Comparison of ENCODE assay signal across 3 cellular contexts in the genomic region with DNA sequence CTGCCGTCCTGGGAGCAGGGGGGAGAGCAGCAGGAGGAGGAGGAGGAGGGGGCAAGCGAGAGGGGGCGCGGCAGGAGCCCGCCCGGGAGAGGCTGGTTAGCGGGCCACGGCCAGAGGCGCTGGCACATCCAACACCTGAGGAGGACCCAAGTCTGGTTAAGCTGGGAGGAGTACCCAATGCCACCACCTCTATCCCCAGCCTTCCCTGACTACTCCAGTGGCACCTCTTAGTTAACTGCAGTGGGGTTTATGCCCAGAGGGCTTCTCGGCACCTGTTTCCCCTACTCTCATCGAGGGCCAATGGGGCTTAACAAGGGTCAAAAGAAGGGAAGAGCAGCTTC.
TF ChIP-seq lines count a peak whose summit lies in the region.

No MANE protein-coding gene starts in this region.

TF ChIP-seq in SK-N-SH, 30 proteins besides CTCF, POLR2A, EP300 and RAD21:
- TF ChIP-seq MEF2A (IDR thresholded peaks at IDR 0.05; ENCODE audit: borderline replicate concordance, low read depth) = no peak
- TF ChIP-seq GATA2 (CRISPR knock-in tag; IDR thresholded peaks at IDR 0.05) = no peak
- TF ChIP-seq, protein P1, sequence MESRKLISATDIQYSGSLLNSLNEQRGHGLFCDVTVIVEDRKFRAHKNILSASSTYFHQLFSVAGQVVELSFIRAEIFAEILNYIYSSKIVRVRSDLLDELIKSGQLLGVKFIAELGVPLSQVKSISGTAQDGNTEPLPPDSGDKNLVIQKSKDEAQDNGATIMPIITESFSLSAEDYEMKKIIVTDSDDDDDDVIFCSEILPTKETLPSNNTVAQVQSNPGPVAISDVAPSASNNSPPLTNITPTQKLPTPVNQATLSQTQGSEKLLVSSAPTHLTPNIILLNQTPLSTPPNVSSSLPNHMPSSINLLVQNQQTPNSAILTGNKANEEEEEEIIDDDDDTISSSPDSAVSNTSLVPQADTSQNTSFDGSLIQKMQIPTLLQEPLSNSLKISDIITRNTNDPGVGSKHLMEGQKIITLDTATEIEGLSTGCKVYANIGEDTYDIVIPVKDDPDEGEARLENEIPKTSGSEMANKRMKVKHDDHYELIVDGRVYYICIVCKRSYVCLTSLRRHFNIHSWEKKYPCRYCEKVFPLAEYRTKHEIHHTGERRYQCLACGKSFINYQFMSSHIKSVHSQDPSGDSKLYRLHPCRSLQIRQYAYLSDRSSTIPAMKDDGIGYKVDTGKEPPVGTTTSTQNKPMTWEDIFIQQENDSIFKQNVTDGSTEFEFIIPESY (IDR thresholded peaks at IDR 0.05; ENCODE audit: borderline replicate concordance, low read depth) = no peak
- TF ChIP-seq ELF1 (IDR thresholded peaks at IDR 0.05) = no peak
- no peak for TF ChIP-seq TCF12 (IDR thresholded peaks at IDR 0.05)
- TF ChIP-seq, protein P2, sequence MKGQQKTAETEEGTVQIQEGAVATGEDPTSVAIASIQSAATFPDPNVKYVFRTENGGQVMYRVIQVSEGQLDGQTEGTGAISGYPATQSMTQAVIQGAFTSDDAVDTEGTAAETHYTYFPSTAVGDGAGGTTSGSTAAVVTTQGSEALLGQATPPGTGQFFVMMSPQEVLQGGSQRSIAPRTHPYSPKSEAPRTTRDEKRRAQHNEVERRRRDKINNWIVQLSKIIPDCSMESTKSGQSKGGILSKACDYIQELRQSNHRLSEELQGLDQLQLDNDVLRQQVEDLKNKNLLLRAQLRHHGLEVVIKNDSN (IDR thresholded peaks at IDR 0.05; ENCODE audit: borderline replicate concordance, low read depth) = no peak
- no peak for TF ChIP-seq SIN3A (IDR thresholded peaks at IDR 0.05; ENCODE audit: borderline replicate concordance, low read depth, low read length)
- TF ChIP-seq, protein P3, sequence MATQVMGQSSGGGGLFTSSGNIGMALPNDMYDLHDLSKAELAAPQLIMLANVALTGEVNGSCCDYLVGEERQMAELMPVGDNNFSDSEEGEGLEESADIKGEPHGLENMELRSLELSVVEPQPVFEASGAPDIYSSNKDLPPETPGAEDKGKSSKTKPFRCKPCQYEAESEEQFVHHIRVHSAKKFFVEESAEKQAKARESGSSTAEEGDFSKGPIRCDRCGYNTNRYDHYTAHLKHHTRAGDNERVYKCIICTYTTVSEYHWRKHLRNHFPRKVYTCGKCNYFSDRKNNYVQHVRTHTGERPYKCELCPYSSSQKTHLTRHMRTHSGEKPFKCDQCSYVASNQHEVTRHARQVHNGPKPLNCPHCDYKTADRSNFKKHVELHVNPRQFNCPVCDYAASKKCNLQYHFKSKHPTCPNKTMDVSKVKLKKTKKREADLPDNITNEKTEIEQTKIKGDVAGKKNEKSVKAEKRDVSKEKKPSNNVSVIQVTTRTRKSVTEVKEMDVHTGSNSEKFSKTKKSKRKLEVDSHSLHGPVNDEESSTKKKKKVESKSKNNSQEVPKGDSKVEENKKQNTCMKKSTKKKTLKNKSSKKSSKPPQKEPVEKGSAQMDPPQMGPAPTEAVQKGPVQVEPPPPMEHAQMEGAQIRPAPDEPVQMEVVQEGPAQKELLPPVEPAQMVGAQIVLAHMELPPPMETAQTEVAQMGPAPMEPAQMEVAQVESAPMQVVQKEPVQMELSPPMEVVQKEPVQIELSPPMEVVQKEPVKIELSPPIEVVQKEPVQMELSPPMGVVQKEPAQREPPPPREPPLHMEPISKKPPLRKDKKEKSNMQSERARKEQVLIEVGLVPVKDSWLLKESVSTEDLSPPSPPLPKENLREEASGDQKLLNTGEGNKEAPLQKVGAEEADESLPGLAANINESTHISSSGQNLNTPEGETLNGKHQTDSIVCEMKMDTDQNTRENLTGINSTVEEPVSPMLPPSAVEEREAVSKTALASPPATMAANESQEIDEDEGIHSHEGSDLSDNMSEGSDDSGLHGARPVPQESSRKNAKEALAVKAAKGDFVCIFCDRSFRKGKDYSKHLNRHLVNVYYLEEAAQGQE (IDR thresholded peaks at IDR 0.05; ENCODE audit: low read depth, low read length) = no peak
- no peak for TF ChIP-seq CHD2 (IDR thresholded peaks at IDR 0.05; ENCODE audit: low read length, partially characterized antibody)

TF ChIP-seq in SK-N-SH treated with all-trans-retinoic acid at 6 μM for 48 hours, 23 proteins besides CTCF, POLR2A, EP300 and RAD21:
- TF ChIP-seq ISL1 (CRISPR knock-in tag; IDR thresholded peaks at IDR 0.05) = no peak
- no peak for TF ChIP-seq ZNF565 (CRISPR knock-in tag; conservative IDR thresholded peaks at IDR 0.05; ENCODE audit: low read depth)
- no peak for TF ChIP-seq BACH2 (CRISPR knock-in tag; IDR thresholded peaks at IDR 0.05; ENCODE audit: borderline replicate concordance)
TF ChIP-seq in SK-N-SH treated with all-trans-retinoic acid at 6 μM for 48 hours: peak in this region for 0.

TF ChIP-seq in IMR-90, 13 proteins besides CTCF, POLR2A, EP300 and RAD21:
- no peak for TF ChIP-seq FOS (IDR thresholded peaks at IDR 0.05; ENCODE audit: low read depth, low read length)
- no peak for TF ChIP-seq CEBPB (IDR thresholded peaks at IDR 0.05; ENCODE audit: low read depth, low read length)
- no peak for TF ChIP-seq SMC3 (IDR thresholded peaks at IDR 0.05; ENCODE audit: low read depth, low read length)
- no peak for TF ChIP-seq CHD1 (IDR thresholded peaks at IDR 0.05; ENCODE audit: low read depth, low read length)
- TF ChIP-seq MAFK (IDR thresholded peaks at IDR 0.05; ENCODE audit: low read depth, low read length) = no peak
- TF ChIP-seq, protein P4, sequence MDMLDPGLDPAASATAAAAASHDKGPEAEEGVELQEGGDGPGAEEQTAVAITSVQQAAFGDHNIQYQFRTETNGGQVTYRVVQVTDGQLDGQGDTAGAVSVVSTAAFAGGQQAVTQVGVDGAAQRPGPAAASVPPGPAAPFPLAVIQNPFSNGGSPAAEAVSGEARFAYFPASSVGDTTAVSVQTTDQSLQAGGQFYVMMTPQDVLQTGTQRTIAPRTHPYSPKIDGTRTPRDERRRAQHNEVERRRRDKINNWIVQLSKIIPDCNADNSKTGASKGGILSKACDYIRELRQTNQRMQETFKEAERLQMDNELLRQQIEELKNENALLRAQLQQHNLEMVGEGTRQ (IDR thresholded peaks at IDR 0.05; ENCODE audit: low read depth, low read length) = no peak
- TF ChIP-seq MXI1 (IDR thresholded peaks at IDR 0.05; ENCODE audit: borderline replicate concordance, low read depth, low read length) = no peak
